18 cellular contexts compared by ENCODE assay signal in genomic region chr3:156304406-156304805, GRCh38.
DNase-seq lines count a peak whose midpoint lies in the region; ATAC-seq and TF ChIP-seq lines count a peak whose summit lies in the region.
"Had no signal": no experiment of that assay in that cellular context is flagged by ENCODE, and none has a peak within 500 bp of the region (broad histone marks: within the 10 kb centered on the region; RNA-seq: fewer than 3 reads in every experiment).

No MANE protein-coding gene starts in this region.

- no peaks in the 10 kb centered on the region for H3K27me3 ChIP-seq in BJ (ENCODE audit: control insufficient read depth, insufficient read depth, low read length)
- H3K27me3 ChIP-seq in MG63, result no peaks in the 10 kb centered on the region; the same call in 1 of the 2 replicates
- H3K27me3 ChIP-seq in osteoblast (ENCODE audit: insufficient read depth, low read length), result no peaks in the 10 kb centered on the region
- H3K27me3 ChIP-seq in CD4-positive, alpha-beta memory T cell (ENCODE audit: insufficient read depth, low read length), result no peaks in the 10 kb centered on the region
- H3K27me3 ChIP-seq: BLaER1, neural progenitor cell had no signal

- intact Hi-C loops in CD4-positive, alpha-beta memory T cell (cut with micrococcal nuclease), result no loop called here

- H3K27me3 Mint-ChIP-seq in CD4-positive, alpha-beta memory T cell, result peaks cover 2 to 7% of the 10 kb centered on the region in 2 donors

- H3K4me3 Mint-ChIP-seq in CD4-positive, alpha-beta memory T cell, result no peak overlapping the region
- H3K4me3 Mint-ChIP-seq: activated CD4-positive, alpha-beta memory T cell treated with anti-CD3 and anti-CD28 coated beads, Interleukin-2, amount 10 ng/mL, durations not matched to agents 7 days and 5 days; neural progenitor cell; stimulated activated effector memory CD8-positive, alpha-beta T cell treated with anti-CD3 and anti-CD28 coated beads, Interleukin-12 subunit alpha, Interleukin-12 subunit beta, amount 100 ng/mL, for 72 hours had no signal

- H2AFZ ChIP-seq in osteoblast (ENCODE audit: low read length), result no peak overlapping the region
- H2AFZ ChIP-seq: neural progenitor cell had no signal

- no peaks in the 10 kb centered on the region for H3K36me3 Mint-ChIP-seq in CD4-positive, alpha-beta memory T cell
- H3K36me3 Mint-ChIP-seq: neural progenitor cell; stimulated activated effector memory CD8-positive, alpha-beta T cell treated with anti-CD3 and anti-CD28 coated beads, Interleukin-12 subunit alpha, Interleukin-12 subunit beta, amount 100 ng/mL, for 72 hours had no signal

- H3K9me3 Mint-ChIP-seq in CD4-positive, alpha-beta memory T cell, result no peaks in the 10 kb centered on the region
- H3K9me3 Mint-ChIP-seq: activated CD4-positive, alpha-beta memory T cell treated with anti-CD3 and anti-CD28 coated beads, Interleukin-2, amount 10 ng/mL, durations not matched to agents 7 days and 5 days; neural progenitor cell; stimulated activated effector memory CD8-positive, alpha-beta T cell treated with anti-CD3 and anti-CD28 coated beads, Interleukin-12 subunit alpha, Interleukin-12 subunit beta, amount 100 ng/mL, for 72 hours had no signal

- CTCF ChIA-PET in BJ (lab: Yijun Ruan, JAX), result no interaction called here
- CTCF ChIA-PET in CD4-positive, alpha-beta memory T cell (lab: Charles Lee; ENCODE audit: partially characterized antibody), result no interaction called here

- POLR2A ChIA-PET in BJ (lab: Charles Lee), result no interaction called here
- POLR2A ChIA-PET in CD4-positive, alpha-beta memory T cell (lab: Charles Lee; ENCODE audit: partially characterized antibody), result no interaction called here

- H3K27ac ChIP-seq in coronary artery (peak overlapping the region; percentile 44 to 60), osteoblast (ENCODE audit: low read depth, low read length) (no peak overlapping the region)
- no peak overlapping the region for H3K27ac ChIP-seq in CD4-positive, alpha-beta memory T cell (ENCODE audit: low read depth, low read length)
- H3K27ac ChIP-seq: BLaER1, neural progenitor cell, SK-N-MC had no signal

- H3K4me2 ChIP-seq in osteoblast (ENCODE audit: insufficient read depth, low read length), result peak overlapping the region; percentile 18
- H3K4me2 ChIP-seq: BLaER1, neural progenitor cell had no signal

- no peaks in the 10 kb centered on the region for H4K20me1 ChIP-seq in osteoblast (ENCODE audit: insufficient read depth, low read length)
- H4K20me1 ChIP-seq: BLaER1 had no signal

- DNase-seq in BJ (ENCODE audit: low read depth) (peak; percentile 44), MG63 (peak; percentile 34), coronary artery (ENCODE audit: low spot score) (no peak), osteoblast (ENCODE audit: insufficient read length, low spot score, missing footprints) (no peak), cerebellum (ENCODE audit: low spot score) (no peak)
- DNase-seq in CD4-positive, alpha-beta memory T cell, result no peak
- DNase-seq: activated CD4-positive, alpha-beta memory T cell treated with anti-CD3 and anti-CD28 coated beads, Interleukin-2, amount 10 ng/mL, durations not matched to agents 7 days and 5 days; DMS79 treated with DMSO at 0.1 percent for 48 hours; KG1; mesendoderm; NCI-H2227 treated with DMSO at 0.1 percent for 48 hours had no signal

- H3K4me1 Mint-ChIP-seq in CD4-positive, alpha-beta memory T cell, result no peaks in the 10 kb centered on the region
- H3K4me1 Mint-ChIP-seq: activated CD4-positive, alpha-beta memory T cell treated with anti-CD3 and anti-CD28 coated beads, Interleukin-2, amount 10 ng/mL, durations not matched to agents 7 days and 5 days; neural progenitor cell; stimulated activated effector memory CD8-positive, alpha-beta T cell treated with anti-CD3 and anti-CD28 coated beads, Interleukin-12 subunit alpha, Interleukin-12 subunit beta, amount 100 ng/mL, for 72 hours had no signal

- no peak for TF ChIP-seq CTCF in BJ (IDR thresholded peaks at IDR 0.05; ENCODE audit: insufficient read depth, low read depth, low read length)
- no peak for TF ChIP-seq CTCF in coronary artery (IDR thresholded peaks at IDR 0.05)
- TF ChIP-seq CTCF in osteoblast (IDR thresholded peaks at IDR 0.05; ENCODE audit: extremely low read depth, low read depth, low read length), result no peak

- peaks cover 25% of the 10 kb centered on the region for H3K4me1 ChIP-seq in osteoblast (ENCODE audit: insufficient read depth, low read length)
- H3K4me1 ChIP-seq in CD4-positive, alpha-beta memory T cell (ENCODE audit: insufficient read depth, low read length), result no peaks in the 10 kb centered on the region
- H3K4me1 ChIP-seq: BLaER1, HAP-1, neural progenitor cell had no signal

- H3K9me3 ChIP-seq in MG63, result no peaks in the 10 kb centered on the region
- no peaks in the 10 kb centered on the region for H3K9me3 ChIP-seq in osteoblast (ENCODE audit: low read depth, low read length)
- H3K9me3 ChIP-seq in CD4-positive, alpha-beta memory T cell (ENCODE audit: control insufficient read depth in 1 of 2, low read length in 2 of 2), result no peaks in the 10 kb centered on the region
- H3K9me3 ChIP-seq: BLaER1, HAP-1 had no signal

- H3K36me3 ChIP-seq in BJ (ENCODE audit: control insufficient read depth, insufficient read depth, low read length) (no peaks in the 10 kb centered on the region), MG63 (no peaks in the 10 kb centered on the region), osteoblast (ENCODE audit: insufficient read depth, low read length) (no peaks in the 10 kb centered on the region)
- H3K36me3 ChIP-seq in CD4-positive, alpha-beta memory T cell (ENCODE audit: insufficient read depth, low read length), result no peaks in the 10 kb centered on the region
- H3K36me3 ChIP-seq: BLaER1, HAP-1, neural progenitor cell had no signal

- no peak overlapping the region for H3K27ac Mint-ChIP-seq in CD4-positive, alpha-beta memory T cell
- H3K27ac Mint-ChIP-seq: activated CD4-positive, alpha-beta memory T cell treated with anti-CD3 and anti-CD28 coated beads, Interleukin-2, amount 10 ng/mL, durations not matched to agents 7 days and 5 days; neural progenitor cell; stimulated activated effector memory CD8-positive, alpha-beta T cell treated with anti-CD3 and anti-CD28 coated beads, Interleukin-12 subunit alpha, Interleukin-12 subunit beta, amount 100 ng/mL, for 72 hours had no signal

- no peaks in the 10 kb centered on the region for H3K79me2 ChIP-seq in osteoblast (ENCODE audit: insufficient read depth, low read length)

- H3K4me3 ChIP-seq in BJ (ENCODE audit: low read depth, low read length) (no peak overlapping the region), MG63 (no peak overlapping the region), coronary artery (no peak overlapping the region), osteoblast (ENCODE audit: insufficient read depth, low read length) (no peak overlapping the region)
- no peak overlapping the region for H3K4me3 ChIP-seq in CD4-positive, alpha-beta memory T cell (ENCODE audit: low read length in 2 of 2)
- H3K4me3 ChIP-seq: BLaER1, HAP-1, neural progenitor cell, SK-N-MC had no signal

- ATAC-seq in GM21786 (IDR thresholded peaks at IDR 0.05; ENCODE audit: unreplicated experiment), result no peak
- no peak for ATAC-seq in GM18907 (IDR thresholded peaks at IDR 0.05; ENCODE audit: unreplicated experiment)
- ATAC-seq: stimulated activated effector memory CD8-positive, alpha-beta T cell treated with anti-CD3 and anti-CD28 coated beads, Interleukin-12 subunit alpha, Interleukin-12 subunit beta, amount 100 ng/mL, for 72 hours had no signal

Comparison
In these comparisons a context has a peak if more than half of its experiments do, and no peak if none do; other contexts are left out.
1. DNase-seq: peak in BJ (single experiment) and MG63 (single experiment); none in coronary artery (single experiment), osteoblast (single experiment), cerebellum (single experiment) and CD4-positive, alpha-beta memory T cell (0 of 5).
2. H3K27ac ChIP-seq: peak in coronary artery (2 of 2); none in osteoblast (single experiment) and CD4-positive, alpha-beta memory T cell (single experiment).